Comparison of ENCODE assay signal across 8 cellular contexts in genomic region chr5:152480677-152481076, GRCh38.
A peak's percentile ranks its signal among the peaks of the same experiment; 100 is the strongest.
DNase-seq lines count a peak whose midpoint lies in the region; ATAC-seq and TF ChIP-seq lines count a peak whose summit lies in the region.
"Not testable (repeated sequence)": the region's sequence is repeated elsewhere in the genome, so short reads cannot be mapped to it uniquely, and the experiment has no call there.

No MANE protein-coding gene starts in this region.

- DNase-seq in RWPE2 (ENCODE audit: low spot score), result not testable (repeated sequence)

- not testable (repeated sequence) for H3K9me3 Mint-ChIP-seq in stimulated activated memory B cell treated with anti-CD40 and anti-IgM and Interleukin-4, amounts not matched to agents 10 μg/mL and 1 μg/mL and 100 μg/mL, for 72 hours

- H3K4me1 ChIP-seq in RWPE2 (ENCODE audit: insufficient read depth, poor library complexity, severe bottlenecking), result not testable (repeated sequence)

- not testable (repeated sequence) for H3K36me3 Mint-ChIP-seq in stimulated activated memory B cell treated with anti-CD40 and anti-IgM and Interleukin-4, amounts not matched to agents 10 μg/mL and 1 μg/mL and 100 μg/mL, for 72 hours

- H3K27ac Mint-ChIP-seq in stimulated activated memory B cell treated with anti-CD40 and anti-IgM and Interleukin-4, amounts not matched to agents 10 μg/mL and 1 μg/mL and 100 μg/mL, for 72 hours, result peak overlapping the region; percentile 88

- H3K4me3 Mint-ChIP-seq in stimulated activated memory B cell treated with anti-CD40 and anti-IgM and Interleukin-4, amounts not matched to agents 10 μg/mL and 1 μg/mL and 100 μg/mL, for 72 hours, result peak overlapping the region; percentile 73

- H3K27me3 Mint-ChIP-seq in stimulated activated memory B cell treated with anti-CD40 and anti-IgM and Interleukin-4, amounts not matched to agents 10 μg/mL and 1 μg/mL and 100 μg/mL, for 72 hours, result not testable (repeated sequence)

- H3K36me3 ChIP-seq in RWPE2 (ENCODE audit: low read depth), result not testable (repeated sequence)

- H3K27me3 ChIP-seq in RWPE2 (ENCODE audit: insufficient read depth, poor library complexity, severe bottlenecking), result not testable (repeated sequence)

- not testable (repeated sequence) for H3K4me3 ChIP-seq in RWPE2 (ENCODE audit: severe bottlenecking)

- not testable (repeated sequence) for H3K4me1 Mint-ChIP-seq in stimulated activated memory B cell treated with anti-CD40 and anti-IgM and Interleukin-4, amounts not matched to agents 10 μg/mL and 1 μg/mL and 100 μg/mL, for 72 hours

- H3K9me3 ChIP-seq in RWPE2 (ENCODE audit: severe bottlenecking), result not testable (repeated sequence)

- TF ChIP-seq CTCF in RWPE2 (IDR thresholded peaks at IDR 0.05; ENCODE audit: poor library complexity, severe bottlenecking), result not testable (repeated sequence)

- not testable (repeated sequence) for H3K27ac ChIP-seq in RWPE2 (ENCODE audit: poor library complexity, severe bottlenecking)

- ATAC-seq in GM18502 (IDR thresholded peaks at IDR 0.05; ENCODE audit: poor library complexity, unreplicated experiment) (peak; percentile 100), GM19025 (IDR thresholded peaks at IDR 0.05; ENCODE audit: low read depth, unreplicated experiment) (peak; percentile 92), GM21381 (IDR thresholded peaks at IDR 0.05; ENCODE audit: unreplicated experiment) (peak; percentile 69), HG02610 (IDR thresholded peaks at IDR 0.05; ENCODE audit: unreplicated experiment) (peak; percentile 100), HG03025 (IDR thresholded peaks at IDR 0.05; ENCODE audit: low FRiP score, unreplicated experiment) (peak; percentile 97), HG03432 (IDR thresholded peaks at IDR 0.05; ENCODE audit: unreplicated experiment) (peak; percentile 93), RWPE2 (ENCODE audit: low read depth) (peak; percentile 25; the same call in 1 of the 3 replicates)
- peak; percentile 93 for ATAC-seq in stimulated activated memory B cell treated with anti-CD40 and anti-IgM and Interleukin-4, amounts not matched to agents 10 μg/mL and 1 μg/mL and 100 μg/mL, for 72 hours

Comparison
In these comparisons a context has a peak if more than half of its experiments do, and no peak if none do; other contexts are left out.
1. ATAC-seq: peak in every context shown above with its lines; median percentile 100 in GM18502; 100 in HG02610; 97 in HG03025; 93 in HG03432; 93 in stimulated activated memory B cell treated with anti-CD40 and anti-IgM and Interleukin-4, amounts not matched to agents 10 μg/mL and 1 μg/mL and 100 μg/mL, for 72 hours; 92 in GM19025; 69 in GM21381; 25 in RWPE2.